ENCODE assay signal across 8 cellular contexts in the genomic region with DNA sequence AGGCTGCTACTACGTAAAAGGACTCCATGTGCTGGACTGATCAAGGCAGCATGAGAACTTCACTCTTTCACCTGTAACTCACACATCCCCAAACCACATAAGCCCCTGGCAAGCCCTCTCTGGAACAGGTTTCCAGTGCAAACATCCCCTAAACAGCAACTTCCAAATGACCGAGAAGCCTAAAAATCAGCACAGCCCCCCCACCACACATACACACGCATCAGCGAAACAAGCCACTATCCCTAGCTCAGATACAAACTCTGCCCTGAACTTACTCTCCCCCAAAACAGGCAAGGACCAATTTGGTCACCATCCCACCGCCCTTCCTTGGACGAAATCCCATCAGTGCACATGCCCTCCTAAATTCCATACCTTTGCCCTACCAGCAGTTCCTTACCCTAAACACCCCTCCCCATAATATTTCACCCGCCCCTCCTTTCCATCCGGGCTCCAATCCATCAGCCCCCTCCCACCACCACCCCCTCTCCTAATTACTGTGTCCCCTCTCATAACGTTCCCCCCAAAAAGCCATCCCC. TPM values are rescaled to one million over a fixed set of nuclear protein-coding genes. Genes with fewer than 3 reads are reported as not detected.
DNase-seq lines count a peak whose midpoint lies in the region; ATAC-seq and TF ChIP-seq lines count a peak whose summit lies in the region.

No MANE protein-coding gene starts in this region.

- H3K36me3 ChIP-seq in mucosa of descending colon (ENCODE audit: low read depth), result no peaks in the 10 kb centered on the region

- peaks cover 77% of the 10 kb centered on the region for H3K36me3 Mint-ChIP-seq in Calu3 (ENCODE audit: insufficient read depth, unreplicated experiment)
- peaks cover 23% of the 10 kb centered on the region for H3K36me3 Mint-ChIP-seq in central memory CD8-positive, alpha-beta T cell (ENCODE audit: insufficient read depth)

- POLR2A ChIA-PET in GM10248 (lab: Yijun Ruan, JAX), result no interaction called here

- H3K4me3 Mint-ChIP-seq in Calu3 (ENCODE audit: low read depth, unreplicated experiment), result peak overlapping the region; percentile 88
- H3K4me3 Mint-ChIP-seq in central memory CD8-positive, alpha-beta T cell, result peak overlapping the region; percentile 87

- H3K4me1 Mint-ChIP-seq in Calu3 (ENCODE audit: low read depth, unreplicated experiment), result peaks cover 42% of the 10 kb centered on the region
- peaks cover 45% of the 10 kb centered on the region for H3K4me1 Mint-ChIP-seq in central memory CD8-positive, alpha-beta T cell

- peak overlapping the region; percentile 85 for H3K27ac Mint-ChIP-seq in Calu3 (ENCODE audit: unreplicated experiment)
- H3K27ac Mint-ChIP-seq in central memory CD8-positive, alpha-beta T cell (ENCODE audit: low read depth), result peak overlapping the region; percentile 87

- H3K4me3 ChIP-seq in mucosa of descending colon, result peak overlapping the region; percentile 62

- no peak for ATAC-seq in central memory CD8-positive, alpha-beta T cell (replicated peaks; ENCODE audit: extremely low read depth, poor library complexity, severe bottlenecking)
- ATAC-seq in mucosa of descending colon (no peak), HG03342 (IDR thresholded peaks at IDR 0.05; ENCODE audit: unreplicated experiment) (no peak)

- no peak for DNase-seq in Calu3
- peak; percentile 41 for DNase-seq in OCI-M1 (lab: John Stamatoyannopoulos, UW)
- no peak for DNase-seq in central memory CD8-positive, alpha-beta T cell (ENCODE audit: low spot score in 2 of 2)
- DNase-seq in mucosa of descending colon, result peak in 2 of 3 donors; percentile 14 to 33
- no peak for DNase-seq in NCI-H2029 (lab: John Stamatoyannopoulos, UW)
- DNase-seq in cerebellar cortex (ENCODE audit: low spot score), result no peak
- no peak for DNase-seq in GM10248 (ENCODE audit: extremely low spot score)

- intact Hi-C loops in Calu3 (cut with micrococcal nuclease; ENCODE audit: unreplicated experiment), result no loop called here
- intact Hi-C loops in mucosa of descending colon (cut with DNase I, micrococcal nuclease), result no loop called here

- TF ChIP-seq CTCF in Calu3 (IDR thresholded peaks at IDR 0.05; ENCODE audit: unreplicated experiment) (no peak), mucosa of descending colon (IDR thresholded peaks at IDR 0.05) (no peak), GM10248 (IDR thresholded peaks at IDR 0.05; ENCODE audit: control extremely low read depth, extremely low read depth, low read depth, missing control alignments) (no peak)

- H3K9me3 ChIP-seq in mucosa of descending colon, result no peaks in the 10 kb centered on the region

- no TSS peak for BruUV-seq in Calu3 (replicated peaks; lab: Mats Ljungman, UMichigan)

- no peaks in the 10 kb centered on the region for H3K27me3 Mint-ChIP-seq in Calu3 (ENCODE audit: unreplicated experiment)
- no peaks in the 10 kb centered on the region for H3K27me3 Mint-ChIP-seq in central memory CD8-positive, alpha-beta T cell

- peaks cover 11% of the 10 kb centered on the region for H3K4me1 ChIP-seq in mucosa of descending colon (ENCODE audit: low read depth)

- CTCF ChIA-PET in Calu3 (lab: Charles Lee), result interaction anchor here (0.7 to 1.9 kb wide), 8 partner anchors 10 to 261 kb away, joined by 3 to 8 read pairs (median 4); a partner anchor contains a TSS
- CTCF ChIA-PET in GM10248 (lab: Yijun Ruan, JAX), result interaction anchor here (1.1 to 2.1 kb wide), 3 partner anchors 8 to 58 kb away, joined by 3 to 5 read pairs (median 4); a partner anchor contains a TSS

- H3K9me3 Mint-ChIP-seq in Calu3 (ENCODE audit: low read depth, unreplicated experiment), result no peaks in the 10 kb centered on the region
- no peaks in the 10 kb centered on the region for H3K9me3 Mint-ChIP-seq in central memory CD8-positive, alpha-beta T cell

RNA-seq across cellular contexts. Expression of a gene that starts 0.7 kb away (rescaled TPM):
- total RNA-seq in Calu3 (2022) (79.5 and 90.6 TPM in 2 replicates), mucosa of descending colon (10 to 100 TPM; 45.1 to 63.5 (median 48.2) TPM)

RNA-seq across cellular contexts. Expression of a gene that starts 4.8 kb away (rescaled TPM):
- total RNA-seq in Calu3 (2022), result 99.6 and 103 TPM in 2 replicates
- total RNA-seq in mucosa of descending colon, result 10 to 100 TPM; 29.5 to 48.1 (median 30.0) TPM

RNA-seq across cellular contexts. Expression of a gene that starts 51.0 kb away (rescaled TPM):
- total RNA-seq in Calu3 (2022) (41.8 and 43.8 TPM in 2 replicates), mucosa of descending colon (10 to 100 TPM; 23.0 to 27.7 (median 23.8) TPM)

RNA-seq across cellular contexts. Expression of a gene that starts 57.7 kb away (rescaled TPM):
- total RNA-seq in Calu3 (2022), result 22.4 and 22.8 TPM in 2 replicates
- total RNA-seq in mucosa of descending colon, result 10 to 100 TPM; 18.9 to 48.3 (median 32.4) TPM

Comparison
In these comparisons a context has a peak if more than half of its experiments do, and no peak if none do; other contexts are left out.
1. DNase-seq: peak in OCI-M1 (single experiment) and mucosa of descending colon (2 of 3); none in Calu3 (single experiment), central memory CD8-positive, alpha-beta T cell (0 of 2), NCI-H2029 (single experiment), cerebellar cortex (single experiment) and GM10248 (single experiment).